ENCODE assay signal across 23 cellular contexts in the genomic region with DNA sequence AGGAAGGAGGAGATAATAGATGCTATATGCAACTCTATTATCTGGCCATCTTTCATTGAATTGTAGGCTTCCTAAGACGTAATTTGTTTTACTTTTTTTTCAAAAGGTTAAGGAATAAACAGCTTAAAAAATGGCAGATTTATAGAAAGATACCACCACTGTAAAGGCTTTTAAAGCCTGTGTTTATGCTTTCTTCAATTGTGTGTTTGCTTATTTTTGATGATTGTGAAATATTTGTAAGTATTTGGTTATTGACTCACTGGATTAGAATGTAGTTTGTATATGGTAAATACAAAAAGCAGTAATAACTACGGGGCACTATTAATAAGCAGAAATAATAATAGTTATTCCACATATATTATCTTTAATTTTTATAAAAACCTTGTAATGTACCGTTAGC.
"Had no signal": no experiment of that assay in that cellular context is flagged by ENCODE, and none has a peak within 500 bp of the region (broad histone marks: within the 10 kb centered on the region; RNA-seq: fewer than 3 reads in every experiment).

No MANE protein-coding gene starts in this region.

- ATAC-seq: activated T-cell treated with anti-CD3 and anti-CD28 coated beads, Interleukin-2, amount 50 U/mL, for 4 hours; activated T-helper 17 cell treated with anti-CD3 and anti-CD28 coated beads, Interleukin-2, amount 50 U/mL, for 72 hours; left cardiac atrium; left ventricle myocardium superior; naive thymus-derived CD4-positive, alpha-beta T cell; stimulated activated naive B cell treated with anti-CD40 and anti-IgM and Interleukin-4, amounts not matched to agents 10 μg/mL and 1 μg/mL and 100 μg/mL, for 72 hours; upper lobe of right lung had no signal

- H3K27me3 ChIP-seq: ovary, sigmoid colon, suprapubic skin, tibial artery, upper lobe of right lung had no signal

- H3K4me3 ChIP-seq: ovary, sigmoid colon, suprapubic skin, tibial artery, upper lobe of right lung had no signal

- DNase-seq: activated CD4-positive, alpha-beta memory T cell treated with anti-CD3 and anti-CD28 coated beads, Interleukin-2, amount 10 ng/mL, durations not matched to agents 7 days and 5 days; activated CD4-positive, alpha-beta T cell treated with anti-CD3 and anti-CD28 coated beads, Interleukin-2, amount 10 ng/mL, durations not matched to agents 7 days and 5 days; activated CD4-positive, CD25-positive, alpha-beta regulatory T cell treated with anti-CD3 and anti-CD28 coated beads, Interleukin-2, amount 50 U/mL, for 72 hours; activated gamma-delta T cell treated with Interleukin-2 at 50 U/mL for 16 hours; activated naive CD4-positive, alpha-beta T cell treated with anti-CD3 and anti-CD28 coated beads, Interleukin-2, amount 50 U/mL, for 16 hours; activated T-cell treated with anti-CD3 and anti-CD28 coated beads, Interleukin-2, amount 50 U/mL, for 4 hours; dermis blood vessel endothelial cell; effector CD8-positive, alpha-beta T cell; foreskin melanocyte; left cardiac atrium; left ventricle myocardium superior; midbrain; naive thymus-derived CD4-positive, alpha-beta T cell; ovary; sigmoid colon; stimulated activated CD4-positive, alpha-beta T cell treated with anti-CD3 and anti-CD28 coated beads, Interleukin-15, amount 100 ng/mL, for 24 hours; stimulated activated CD4-positive, alpha-beta T cell treated with anti-CD3 and anti-CD28 coated beads, Interleukin-2, amount 100 ng/mL, for 24 hours; stimulated activated naive B cell treated with anti-CD40 and anti-IgM and Interleukin-4, amounts not matched to agents 10 μg/mL and 1 μg/mL and 100 μg/mL, for 72 hours; T-helper 2 cell; tibial artery; upper lobe of right lung had no signal

- H3K9me3 ChIP-seq: ovary, sigmoid colon, suprapubic skin, tibial artery, upper lobe of right lung had no signal

- H3K4me1 ChIP-seq: sigmoid colon, upper lobe of right lung had no signal

- H3K36me3 ChIP-seq: ovary, sigmoid colon, suprapubic skin, tibial artery, upper lobe of right lung had no signal

- H3K27ac ChIP-seq: ovary, sigmoid colon, tibial artery, upper lobe of right lung had no signal
